ENCODE assay signal across 20 cellular contexts in genomic region chr6:1832358-1832757, GRCh38.
DNase-seq lines count a peak whose midpoint lies in the region; ATAC-seq and TF ChIP-seq lines count a peak whose summit lies in the region.
"Had no signal": no experiment of that assay in that cellular context is flagged by ENCODE, and none has a peak within 500 bp of the region (broad histone marks: within the 10 kb centered on the region; RNA-seq: fewer than 3 reads in every experiment).

No MANE protein-coding gene starts in this region.

- DNase-seq in HT-29 (ENCODE audit: low spot score) = peak; percentile 12
- no peak for DNase-seq in chondrocyte (ENCODE audit: low spot score)
- DNase-seq in right lobe of liver = no peak
- DNase-seq in thoracic aorta (ENCODE audit: low spot score) = no peak
- no peak for DNase-seq in GM10266 (ENCODE audit: extremely low spot score)
- no peak for DNase-seq in NCI-H510A treated with DMSO at 0.1 percent for 48 hours (lab: John Stamatoyannopoulos, UW)
- DNase-seq: activated CD4-positive, alpha-beta T cell treated with anti-CD3 and anti-CD28 coated beads for 1 hour; activated CD8-positive, alpha-beta T cell treated with anti-CD3 and anti-CD28 coated beads, Interleukin-2, amount 10 ng/mL, durations not matched to agents 7 days and 5 days; activated effector memory CD4-positive, alpha-beta T cell treated with anti-CD3 and anti-CD28 coated beads, Interleukin-2, amount 50 U/mL, for 16 hours; activated naive CD8-positive, alpha-beta T cell treated with anti-CD3 and anti-CD28 coated beads, Interleukin-2, amount 10 ng/mL, durations not matched to agents 7 days and 5 days; activated T-cell treated with anti-CD3 and anti-CD28 coated beads for 4 hours; effector memory CD4-positive, alpha-beta T cell; esophagus squamous epithelium; NCI-H524; substantia nigra had no signal

- peaks cover 47% of the 10 kb centered on the region for H3K4me1 Mint-ChIP-seq in chondrocyte (ENCODE audit: low read depth)
- H3K4me1 Mint-ChIP-seq: activated naive CD8-positive, alpha-beta T cell treated with anti-CD3 and anti-CD28 coated beads, Interleukin-2, amount 10 ng/mL, durations not matched to agents 7 days and 5 days had no signal

- peaks cover 14% of the 10 kb centered on the region for H3K9me3 Mint-ChIP-seq in chondrocyte (ENCODE audit: low read depth)

- peak overlapping the region; percentile 82 for H3K27ac Mint-ChIP-seq in chondrocyte (ENCODE audit: unreplicated experiment)
- H3K27ac Mint-ChIP-seq: activated CD8-positive, alpha-beta T cell treated with anti-CD3 and anti-CD28 coated beads, Interleukin-2, amount 10 ng/mL, durations not matched to agents 7 days and 5 days; activated naive CD8-positive, alpha-beta T cell treated with anti-CD3 and anti-CD28 coated beads, Interleukin-2, amount 10 ng/mL, durations not matched to agents 7 days and 5 days; brain had no signal

- H3K27me3 Mint-ChIP-seq in chondrocyte (ENCODE audit: low read depth) = no peaks in the 10 kb centered on the region
- H3K27me3 Mint-ChIP-seq: activated naive CD8-positive, alpha-beta T cell treated with anti-CD3 and anti-CD28 coated beads, Interleukin-2, amount 10 ng/mL, durations not matched to agents 7 days and 5 days had no signal

- peaks cover 0 to 18% (median 7%) of the 10 kb centered on the region in 4 donors for H3K4me1 ChIP-seq in right lobe of liver
- H3K4me1 ChIP-seq in thoracic aorta (ENCODE audit: control insufficient read depth in 1 of 2, low read depth in 2 of 2) = peaks cover 0 to 17% of the 10 kb centered on the region in 2 donors

- no peaks in the 10 kb centered on the region for H3K9me3 ChIP-seq in right lobe of liver
- H3K9me3 ChIP-seq in thoracic aorta = peaks cover 11% of the 10 kb centered on the region

- no peak overlapping the region for H3K4me3 Mint-ChIP-seq in chondrocyte (ENCODE audit: unreplicated experiment)
- H3K4me3 Mint-ChIP-seq: activated CD8-positive, alpha-beta T cell treated with anti-CD3 and anti-CD28 coated beads, Interleukin-2, amount 10 ng/mL, durations not matched to agents 7 days and 5 days; activated naive CD8-positive, alpha-beta T cell treated with anti-CD3 and anti-CD28 coated beads, Interleukin-2, amount 10 ng/mL, durations not matched to agents 7 days and 5 days; neural progenitor cell had no signal

- H3K36me3 Mint-ChIP-seq in chondrocyte (ENCODE audit: low read depth) = peaks cover 9% of the 10 kb centered on the region
- H3K36me3 Mint-ChIP-seq: neural progenitor cell had no signal

- intact Hi-C loops in right lobe of liver (cut with DNase I) = no loop called here

- H3K27ac ChIP-seq in right lobe of liver = peak overlapping the region in 2 of 3 donors; percentile 62 to 66
- H3K27ac ChIP-seq in thoracic aorta = peak overlapping the region; percentile 38 to 43
- H3K27ac ChIP-seq: neural progenitor cell had no signal

- peak; percentile 6 to 40 (median 22) for ATAC-seq in right lobe of liver
- no peak for ATAC-seq in thoracic aorta (ENCODE audit: insufficient number of reproducible peaks, low FRiP score, low read depth)
- ATAC-seq in GM18517 (IDR thresholded peaks at IDR 0.05; ENCODE audit: unreplicated experiment) = no peak
- ATAC-seq: activated CD8-positive, alpha-beta T cell treated with anti-CD3 and anti-CD28 coated beads, Interleukin-2, amount 10 ng/mL, durations not matched to agents 7 days and 5 days; K562 had no signal

- no peak for TF ChIP-seq CTCF in chondrocyte (IDR thresholded peaks at IDR 0.05)
- no peak for TF ChIP-seq CTCF in right lobe of liver (IDR thresholded peaks at IDR 0.05)
- no peak for TF ChIP-seq CTCF in thoracic aorta (IDR thresholded peaks at IDR 0.05)
- no peak for TF ChIP-seq CTCF in GM10266 (IDR thresholded peaks at IDR 0.05; ENCODE audit: control insufficient read depth, insufficient read depth, low read depth, missing control alignments)

- H3K36me3 ChIP-seq in right lobe of liver (no peaks in the 10 kb centered on the region), thoracic aorta (no peaks in the 10 kb centered on the region)
- H3K36me3 ChIP-seq: esophagus squamous epithelium, neural progenitor cell had no signal

- 46% methylated on average over 3 of the region's 3 CpGs for WGBS in right lobe of liver (ENCODE audit: insufficient coverage, low coverage, low lambda C conversion rate, missing lambda C conversion rate)

- no peak for TF ChIP-seq POLR2A in right lobe of liver (IDR thresholded peaks at IDR 0.05)

- H3K4me3 ChIP-seq in right lobe of liver (peak overlapping the region in 2 of 3 donors; percentile 19 to 30), thoracic aorta (peak overlapping the region; percentile 60)
- H3K4me3 ChIP-seq: K562, mucosa of descending colon, neural progenitor cell had no signal

- H3K27me3 ChIP-seq in right lobe of liver (no peaks in the 10 kb centered on the region), thoracic aorta (replicated peaks; ENCODE audit: insufficient read depth) (no peaks in the 10 kb centered on the region)
- H3K27me3 ChIP-seq: esophagus squamous epithelium, neural progenitor cell had no signal

Comparison
In these comparisons a context has a peak if more than half of its experiments do, and no peak if none do; other contexts are left out.
1. ATAC-seq: peak in right lobe of liver (4 of 4); none in thoracic aorta (single experiment) and GM18517 (single experiment).